In the genomic region with DNA sequence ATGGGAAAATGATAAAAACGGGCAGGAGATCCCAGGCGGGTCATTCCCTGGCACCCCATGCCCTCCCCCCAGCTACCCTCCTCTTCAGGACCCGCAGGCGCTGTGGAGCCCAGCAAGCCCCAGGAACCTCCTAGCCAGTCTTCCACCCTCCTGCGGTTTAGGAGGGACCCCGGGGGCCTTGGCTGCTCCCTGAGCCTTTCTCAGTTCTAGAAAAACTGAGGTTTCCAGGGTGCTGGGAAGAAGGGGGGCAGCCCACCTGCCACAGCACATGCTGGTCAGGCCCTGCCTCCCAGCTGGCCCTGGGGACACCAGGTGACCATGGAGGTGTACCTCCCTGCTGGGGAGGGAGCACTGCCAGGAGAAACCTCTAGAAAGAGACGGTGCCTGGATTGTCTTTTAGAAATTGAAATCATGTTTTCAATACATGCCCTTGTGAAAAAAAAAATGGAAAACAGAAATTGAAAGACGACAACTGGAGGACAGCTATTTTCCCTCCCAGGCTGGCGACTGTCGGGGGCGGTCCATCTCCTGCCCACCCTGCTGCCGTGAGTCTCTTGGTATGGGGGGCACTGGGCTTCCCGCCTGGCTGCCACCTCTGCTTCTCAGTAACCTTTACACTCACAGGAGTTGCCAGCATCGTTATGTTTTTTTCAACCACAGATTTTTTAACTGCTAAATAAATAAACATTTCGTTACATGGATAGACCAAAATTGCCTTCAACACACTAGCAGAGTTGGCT, we compare ENCODE assay signal across 17 cellular contexts.
"Had no signal": no experiment of that assay in that cellular context is flagged by ENCODE, and none has a peak within 500 bp of the region (broad histone marks: within the 10 kb centered on the region; RNA-seq: fewer than 3 reads in every experiment).

No MANE protein-coding gene starts in this region.

- H3K27ac ChIP-seq: dorsolateral prefrontal cortex, left ventricle myocardium inferior, ovary had no signal

- H3K9me3 ChIP-seq: left ventricle myocardium inferior, mucosa of descending colon, ovary had no signal

- ATAC-seq: activated T-cell treated with anti-CD3 and anti-CD28 coated beads, Interleukin-2, amount 50 U/mL, for 72 hours; mucosa of descending colon had no signal

- H3K4me3 Mint-ChIP-seq: activated naive CD8-positive, alpha-beta T cell; activated T-cell treated with anti-CD3 and anti-CD28 coated beads, Interleukin-2, amount 50 U/mL, for 72 hours; memory B cell; stimulated activated naive B cell treated with anti-CD40 and anti-IgM and Interleukin-4, amounts not matched to agents 10 μg/mL and 1 μg/mL and 100 μg/mL, for 72 hours had no signal

- H3K4me3 ChIP-seq: dorsolateral prefrontal cortex, left ventricle myocardium inferior, mucosa of descending colon, ovary had no signal

- H3K4me1 Mint-ChIP-seq: memory B cell had no signal

- H3K9me3 Mint-ChIP-seq: activated T-cell treated with anti-CD3 and anti-CD28 coated beads, Interleukin-2, amount 50 U/mL, for 72 hours; memory B cell; naive B cell; stimulated activated naive B cell treated with anti-CD40 and anti-IgM and Interleukin-4, amounts not matched to agents 10 μg/mL and 1 μg/mL and 100 μg/mL, for 72 hours had no signal

- H3K36me3 ChIP-seq: left ventricle myocardium inferior, ovary had no signal

- H3K27me3 ChIP-seq: dorsolateral prefrontal cortex, ovary had no signal

- H3K36me3 Mint-ChIP-seq: activated naive CD8-positive, alpha-beta T cell had no signal

- H3K27me3 Mint-ChIP-seq: activated naive CD8-positive, alpha-beta T cell; memory B cell; naive B cell; stimulated activated naive B cell treated with anti-CD40 and anti-IgM and Interleukin-4, amounts not matched to agents 10 μg/mL and 1 μg/mL and 100 μg/mL, for 72 hours had no signal

- FAIRE-seq: bronchial epithelial cell, urothelium cell line had no signal

- DNase-seq: activated CD4-positive, alpha-beta T cell treated with anti-CD3 and anti-CD28 coated beads, Interleukin-2, amount 50 U/mL, for 1 hour; activated CD8-positive, alpha-beta memory T cell treated with anti-CD3 and anti-CD28 coated beads for 24 hours; activated CD8-positive, alpha-beta memory T cell treated with anti-CD3 and anti-CD28 coated beads, Interleukin-2, amount 50 U/mL, for 48 hours; activated gamma-delta T cell treated with Interleukin-2 at 50 U/mL for 16 hours; activated T-cell treated with anti-CD3 and anti-CD28 coated beads, Interleukin-2, amount 50 U/mL, for 72 hours; foreskin melanocyte; hypothalamus; left ventricle myocardium inferior; naive B cell; stimulated activated naive B cell treated with anti-CD40 and anti-IgM and Interleukin-4, amounts not matched to agents 10 μg/mL and 1 μg/mL and 100 μg/mL, for 72 hours had no signal
